ENCODE assay signal across 8 cellular contexts in genomic region chr7:107180378-107180777, GRCh38.
DNase-seq lines count a peak whose midpoint lies in the region; ATAC-seq and TF ChIP-seq lines count a peak whose summit lies in the region.

No MANE protein-coding gene starts in this region.

- no peak for ATAC-seq in GM21619 (IDR thresholded peaks at IDR 0.05; ENCODE audit: unreplicated experiment)

- TF ChIP-seq POLR2A in erythroblast (IDR thresholded peaks at IDR 0.05; ENCODE audit: low read length), result no peak

- DNase-seq in DMS79 treated with DMSO at 0.1 percent for 48 hours (lab: John Stamatoyannopoulos, UW) (peak; percentile 37), DMS79 (lab: John Stamatoyannopoulos, UW) (no peak), erythroblast (lab: John Stamatoyannopoulos, UW) (peak; percentile 46 to 76), NCI-H774 (lab: John Stamatoyannopoulos, UW) (no peak), 8988T (no peak)
- DNase-seq in activated CD4-positive, alpha-beta T cell treated with anti-CD3 and anti-CD28 coated beads, Interleukin-2, amount 50 U/mL, for 1 hour, result peak; percentile 62
- DNase-seq in stimulated activated CD4-positive, alpha-beta T cell treated with anti-CD3 and anti-CD28 coated beads, Interleukin-1b, Interleukin-23, amount 100 ng/mL, for 1 hour (ENCODE audit: low read depth in 2 of 2), result peak; percentile 13 to 52

Comparison
In these comparisons a context has a peak if more than half of its experiments do, and no peak if none do; other contexts are left out.
1. DNase-seq: peak in DMS79 treated with DMSO at 0.1 percent for 48 hours (single experiment), activated CD4-positive, alpha-beta T cell treated with anti-CD3 and anti-CD28 coated beads, Interleukin-2, amount 50 U/mL, for 1 hour (single experiment), erythroblast (2 of 2) and stimulated activated CD4-positive, alpha-beta T cell treated with anti-CD3 and anti-CD28 coated beads, Interleukin-1b, Interleukin-23, amount 100 ng/mL, for 1 hour (2 of 2); none in DMS79 (single experiment), NCI-H774 (single experiment) and 8988T (single experiment).